In genomic region chr20:32585011-32585518, GRCh38 we compare ENCODE assay signal across 8 cellular contexts. TPM values are rescaled to one million over a fixed set of nuclear protein-coding genes. Genes with fewer than 3 reads are reported as not detected.
DNase-seq lines count a peak whose midpoint lies in the region; ATAC-seq and TF ChIP-seq lines count a peak whose summit lies in the region.

A gene with protein sequence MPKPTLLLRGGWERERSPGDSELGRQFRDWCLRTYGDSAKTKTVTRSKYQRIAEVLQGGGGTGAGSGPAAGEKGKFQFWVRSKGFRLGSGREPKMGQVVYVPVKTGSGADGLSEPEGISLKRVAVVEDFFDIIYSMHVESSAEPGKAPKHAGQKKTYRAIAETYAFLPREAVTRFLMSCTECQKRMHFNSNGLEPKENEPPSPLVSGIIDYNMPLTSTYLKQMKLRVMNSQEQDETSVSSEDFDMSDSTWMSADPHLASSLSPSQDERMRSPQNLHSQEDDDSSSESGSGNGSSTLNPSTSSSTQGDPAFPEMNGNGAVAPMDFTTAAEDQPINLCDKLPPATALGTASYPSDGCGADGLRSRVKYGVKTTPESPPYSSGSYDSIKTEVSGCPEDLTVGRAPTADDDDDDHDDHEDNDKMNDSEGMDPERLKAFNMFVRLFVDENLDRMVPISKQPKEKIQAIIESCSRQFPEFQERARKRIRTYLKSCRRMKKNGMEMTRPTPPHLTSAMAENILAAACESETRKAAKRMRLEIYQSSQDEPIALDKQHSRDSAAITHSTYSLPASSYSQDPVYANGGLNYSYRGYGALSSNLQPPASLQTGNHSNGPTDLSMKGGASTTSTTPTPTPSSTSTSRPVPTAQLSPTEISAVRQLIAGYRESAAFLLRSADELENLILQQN (minus strand): TSS chr20:32585333. CDS start chr20:32584890, 443 bp downstream.

- no peak within 1 kb of the TSS for H2AFZ ChIP-seq in MM.1S (ENCODE audit: low read length)

- peak within 1 kb of the TSS; percentile 65 for H3K4me2 ChIP-seq in MM.1S (ENCODE audit: low read depth, low read length)

- WGBS in lower leg skin, 2 donors = 0% methylated on average over 7 to 14 of the region's 72 CpGs

- peaks cover 3% of the 10 kb centered on the region for H3K36me3 Mint-ChIP-seq in activated CD4-positive, alpha-beta T cell treated with anti-CD3 and anti-CD28 coated beads, Interleukin-2, amount 10 ng/mL, durations not matched to agents 24 days and 14 days (ENCODE audit: low read depth)

- no peaks in the 10 kb centered on the region for H3K9me3 Mint-ChIP-seq in activated CD4-positive, alpha-beta T cell treated with anti-CD3 and anti-CD28 coated beads, Interleukin-2, amount 10 ng/mL, durations not matched to agents 24 days and 14 days

- peaks cover 34% of the 10 kb centered on the region for H3K4me1 Mint-ChIP-seq in activated CD4-positive, alpha-beta T cell treated with anti-CD3 and anti-CD28 coated beads, Interleukin-2, amount 10 ng/mL, durations not matched to agents 24 days and 14 days

- TF ChIP-seq POLR2A in lower leg skin (IDR thresholded peaks at IDR 0.05) = no peak

- no peaks in the 10 kb centered on the region for H3K79me2 ChIP-seq in MM.1S (ENCODE audit: low read length)

- peak within 1 kb of the TSS; percentile 81 for H3K4me3 Mint-ChIP-seq in activated CD4-positive, alpha-beta T cell treated with anti-CD3 and anti-CD28 coated beads, Interleukin-2, amount 10 ng/mL, durations not matched to agents 24 days and 14 days

- H3K27me3 ChIP-seq in MM.1S (replicated peaks; ENCODE audit: insufficient read depth, low read length) (peaks cover 41% of the 10 kb centered on the region), duodenal mucosa (ENCODE audit: control insufficient read depth in 1 of 2, insufficient read depth in 2 of 2, low read length in 2 of 2) (peaks cover 20 to 24% of the 10 kb centered on the region in 2 donors)

- intact Hi-C loops in activated CD4-positive, alpha-beta T cell treated with anti-CD3 and anti-CD28 coated beads, Interleukin-2, amount 10 ng/mL, durations not matched to agents 24 days and 14 days (cut with micrococcal nuclease) = loop anchor here (2.0 to 5.0 kb wide), 2 partner anchors 50 to 67 kb away; no protein-coding TSS in a partner anchor
- intact Hi-C loops in lower leg skin (cut with DNase I; ENCODE audit: low total_unique reads) = no loop called here

- no peaks in the 10 kb centered on the region for H3K9me3 ChIP-seq in MM.1S (replicated peaks; ENCODE audit: insufficient read depth, low read length)
- H3K9me3 ChIP-seq in duodenal mucosa (ENCODE audit: control insufficient read depth in 1 of 2, low read length in 2 of 2) = no peaks in the 10 kb centered on the region

- no peaks in the 10 kb centered on the region for H3K9me2 ChIP-seq in MM.1S (replicated peaks; ENCODE audit: insufficient read depth, low read length)

- H3K4me1 ChIP-seq in MM.1S (ENCODE audit: low read length) (no peaks in the 10 kb centered on the region), duodenal mucosa (ENCODE audit: control insufficient read depth in 1 of 2, insufficient read depth in 2 of 2, low read length in 2 of 2) (no peaks in the 10 kb centered on the region)

- peak within 1 kb of the TSS; percentile 60; the same call in 1 of the 2 replicates for H3K4me3 ChIP-seq in MM.1S (ENCODE audit: low read length)
- H3K4me3 ChIP-seq in duodenal mucosa (ENCODE audit: low read depth in 1 of 2, low read length in 2 of 2) = peak within 1 kb of the TSS; percentile 63 to 73
- peak within 1 kb of the TSS; percentile 23 for H3K4me3 ChIP-seq in lower leg skin (ENCODE audit: low read depth, poor library complexity, severe bottlenecking)

- H3K27ac ChIP-seq in MM.1S (ENCODE audit: low read length) (no peak within 1 kb of the TSS), duodenal mucosa (ENCODE audit: low read depth, low read length) (no peak within 1 kb of the TSS)

- peaks cover 25% of the 10 kb centered on the region for H3K27me3 Mint-ChIP-seq in activated CD4-positive, alpha-beta T cell treated with anti-CD3 and anti-CD28 coated beads, Interleukin-2, amount 10 ng/mL, durations not matched to agents 24 days and 14 days

- no peaks in the 10 kb centered on the region for H4K20me1 ChIP-seq in MM.1S (ENCODE audit: insufficient read depth, low read length)

- TF ChIP-seq CTCF in MM.1S (IDR thresholded peaks at IDR 0.05; ENCODE audit: low read length) (no peak), lower leg skin (IDR thresholded peaks at IDR 0.05) (no peak)

- peak; percentile 10 for ATAC-seq in stimulated activated naive CD8-positive, alpha-beta T cell treated with anti-CD3 and anti-CD28 coated beads, Interleukin-15, Interleukin-2, amounts not matched to agents 100 U/mL and 50 U/mL, for 24 hours
- ATAC-seq in GM19324 (IDR thresholded peaks at IDR 0.05; ENCODE audit: low FRiP score, unreplicated experiment) = no peak
- no peak for ATAC-seq in GM19452 (IDR thresholded peaks at IDR 0.05; ENCODE audit: unreplicated experiment)

- no peaks in the 10 kb centered on the region for H3F3A ChIP-seq in MM.1S (ENCODE audit: insufficient read depth, low read length)

- H3K36me3 ChIP-seq in MM.1S (replicated peaks; ENCODE audit: insufficient read depth, low read length) (no peaks in the 10 kb centered on the region), duodenal mucosa (ENCODE audit: control insufficient read depth in 1 of 2, insufficient read depth in 2 of 2, low read length in 2 of 2) (no peaks in the 10 kb centered on the region)

- H3K9ac ChIP-seq in MM.1S (ENCODE audit: low read length) (no peak within 1 kb of the TSS), duodenal mucosa (ENCODE audit: low read depth in 1 of 2, low read length in 2 of 2) (no peak within 1 kb of the TSS)

- peak within 1 kb of the TSS; percentile 77 for H3K27ac Mint-ChIP-seq in activated CD4-positive, alpha-beta T cell treated with anti-CD3 and anti-CD28 coated beads, Interleukin-2, amount 10 ng/mL, durations not matched to agents 24 days and 14 days

- DNase-seq in EL (peak; percentile 36), MM.1S (no peak), lower leg skin (ENCODE audit: low spot score in 2 of 2) (no peak)
- DNase-seq in activated CD4-positive, alpha-beta T cell treated with anti-CD3 and anti-CD28 coated beads, Interleukin-2, amount 10 ng/mL, durations not matched to agents 24 days and 14 days = peak; percentile 79
- DNase-seq in stimulated activated naive CD8-positive, alpha-beta T cell treated with anti-CD3 and anti-CD28 coated beads, Interleukin-15, Interleukin-2, amounts not matched to agents 100 U/mL and 50 U/mL, for 24 hours = peak; percentile 54

RNA-seq across cellular contexts. Expression of the gene that starts here (rescaled TPM):
- total RNA-seq in activated CD4-positive, alpha-beta T cell treated with anti-CD3 and anti-CD28 coated beads, Interleukin-2, amount 10 ng/mL, durations not matched to agents 24 days and 14 days = 13.0 and 18.0 TPM in 2 replicates
- total RNA-seq in lower leg skin = 10 to 100 TPM in 1 of 4 donors, 1 to 10 TPM in 3; 4.6 to 10.4 (median 7.0) TPM

Comparison
In these comparisons a context has a peak if more than half of its experiments do, and no peak if none do; other contexts are left out.
1. DNase-seq: peak in EL (single experiment), activated CD4-positive, alpha-beta T cell treated with anti-CD3 and anti-CD28 coated beads, Interleukin-2, amount 10 ng/mL, durations not matched to agents 24 days and 14 days (single experiment) and stimulated activated naive CD8-positive, alpha-beta T cell treated with anti-CD3 and anti-CD28 coated beads, Interleukin-15, Interleukin-2, amounts not matched to agents 100 U/mL and 50 U/mL, for 24 hours (single experiment); none in MM.1S (single experiment) and lower leg skin (0 of 2).
2. Peak in every context shown above with its lines, with median percentiles within 50 percentile points of each other: H3K4me3 ChIP-seq.